In the genomic region with DNA sequence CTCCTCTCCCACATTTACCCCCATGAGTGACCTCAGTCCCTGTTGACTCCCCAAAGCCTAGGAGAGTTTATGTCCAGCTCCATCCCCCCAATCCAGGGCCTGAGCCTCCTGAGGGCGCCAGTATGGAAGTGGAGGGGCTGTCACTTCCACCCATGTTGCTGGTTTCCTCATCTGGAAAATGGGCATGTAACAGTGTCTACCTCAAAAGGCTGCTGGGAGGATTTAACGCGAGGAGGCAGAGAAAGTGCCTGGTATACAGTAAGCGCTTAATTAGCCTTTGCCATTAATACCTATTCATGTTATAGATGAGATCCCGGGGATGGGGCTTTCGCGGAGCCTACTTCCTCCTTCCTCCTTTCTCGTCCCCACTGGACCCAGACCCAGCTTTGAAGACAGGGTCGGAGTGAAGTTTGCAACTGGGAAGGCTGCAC, we compare ENCODE assay signal across 8 cellular contexts. TPM values are rescaled to one million over a fixed set of nuclear protein-coding genes. Genes with fewer than 3 reads are reported as not detected.
DNase-seq lines count a peak whose midpoint lies in the region; ATAC-seq and TF ChIP-seq lines count a peak whose summit lies in the region.

No MANE protein-coding gene starts in this region.

- CTCF ChIA-PET in WTC11 (lab: Charles Lee) = interaction anchor here (0.6 to 4.4 kb wide), 19 partner anchors 9 to 130 kb away, joined by 3 to 55 read pairs (median 4); a partner anchor contains a TSS

- no peak for ATAC-seq in WTC11
- peak; percentile 6 to 11 for ATAC-seq in stimulated activated naive B cell treated with anti-CD40 and anti-IgM and Interleukin-4, amounts not matched to agents 10 μg/mL and 1 μg/mL and 100 μg/mL, for 72 hours (replicated peaks)

- TF ChIP-seq CTCF in WTC11 (IDR thresholded peaks at IDR 0.05) = no peak

- peak; percentile 44 for DNase-seq in SKM-1 treated with dmso at 0.1 percent for 144 hours (lab: John Stamatoyannopoulos, UW; ENCODE audit: unreplicated experiment)
- no peak for DNase-seq in SKM-1 (lab: John Stamatoyannopoulos, UW; ENCODE audit: unreplicated experiment)
- no peak for DNase-seq in WTC11 (ENCODE audit: low spot score)
- DNase-seq in iPS DF 6.9 (ENCODE audit: low read depth, low spot score) = no peak
- DNase-seq in stimulated activated naive B cell treated with anti-CD40 and anti-IgM and Interleukin-4, amounts not matched to agents 10 μg/mL and 1 μg/mL and 100 μg/mL, for 72 hours = no peak
- DNase-seq in stimulated activated CD4-positive, alpha-beta T cell treated with anti-CD3 and anti-CD28 coated beads, Interleukin-4, amount 100 ng/mL, for 4 hours = no peak
- DNase-seq in HT-29 (ENCODE audit: low spot score) = no peak
- DNase-seq in DMS114 treated with DMSO at 0.1 percent for 48 hours (lab: John Stamatoyannopoulos, UW; ENCODE audit: unreplicated experiment) = no peak

- no CpG with 5 or more reads among the region's 9 CpGs for WGBS in iPS DF 6.9 (ENCODE audit: insufficient coverage, insufficient read length)

- H3K27me3 ChIP-seq in iPS DF 6.9 (ENCODE audit: control insufficient read depth, insufficient read depth, low read length) = no peaks in the 10 kb centered on the region

- no peaks in the 10 kb centered on the region for H3K4me1 ChIP-seq in iPS DF 6.9 (ENCODE audit: control insufficient read depth, insufficient read depth, low read length)

- peak overlapping the region; percentile 73 for H3K4me3 ChIP-seq in iPS DF 6.9 (ENCODE audit: low read length)

- no peaks in the 10 kb centered on the region for H3K9me3 Mint-ChIP-seq in WTC11
- no peaks in the 10 kb centered on the region for H3K9me3 Mint-ChIP-seq in stimulated activated naive B cell treated with anti-CD40 and anti-IgM and Interleukin-4, amounts not matched to agents 10 μg/mL and 1 μg/mL and 100 μg/mL, for 72 hours

- H3K36me3 Mint-ChIP-seq in WTC11 = peaks cover 11% of the 10 kb centered on the region
- H3K36me3 Mint-ChIP-seq in stimulated activated naive B cell treated with anti-CD40 and anti-IgM and Interleukin-4, amounts not matched to agents 10 μg/mL and 1 μg/mL and 100 μg/mL, for 72 hours = peaks cover 20 to 23% of the 10 kb centered on the region in 2 donors

- H3K4me3 Mint-ChIP-seq in WTC11 = peak overlapping the region; percentile 88
- H3K4me3 Mint-ChIP-seq in stimulated activated naive B cell treated with anti-CD40 and anti-IgM and Interleukin-4, amounts not matched to agents 10 μg/mL and 1 μg/mL and 100 μg/mL, for 72 hours = peak overlapping the region; percentile 86 to 87

- no peaks in the 10 kb centered on the region for H3K9me3 ChIP-seq in iPS DF 6.9 (ENCODE audit: control insufficient read depth, insufficient read depth, low read length)

- H3K36me3 ChIP-seq in iPS DF 6.9 (ENCODE audit: control insufficient read depth, insufficient read depth, low read length) = no peaks in the 10 kb centered on the region

- H3K4me1 Mint-ChIP-seq in WTC11 = peaks cover 9% of the 10 kb centered on the region
- H3K4me1 Mint-ChIP-seq in stimulated activated naive B cell treated with anti-CD40 and anti-IgM and Interleukin-4, amounts not matched to agents 10 μg/mL and 1 μg/mL and 100 μg/mL, for 72 hours = peaks cover 19 to 40% of the 10 kb centered on the region in 2 donors

- peak overlapping the region; percentile 97; the same call in 1 of the 2 replicates for H3K27ac Mint-ChIP-seq in WTC11
- peak overlapping the region; percentile 95 for H3K27ac Mint-ChIP-seq in stimulated activated naive B cell treated with anti-CD40 and anti-IgM and Interleukin-4, amounts not matched to agents 10 μg/mL and 1 μg/mL and 100 μg/mL, for 72 hours

- peaks cover 3% of the 10 kb centered on the region; the same call in 1 of the 2 replicates for H3K27me3 Mint-ChIP-seq in WTC11 (ENCODE audit: low read depth)
- H3K27me3 Mint-ChIP-seq in stimulated activated naive B cell treated with anti-CD40 and anti-IgM and Interleukin-4, amounts not matched to agents 10 μg/mL and 1 μg/mL and 100 μg/mL, for 72 hours = no peaks in the 10 kb centered on the region

- POLR2A ChIA-PET in WTC11 (lab: Charles Lee) = interaction anchor here (0.6 to 1.9 kb wide), 12 partner anchors 9 to 393 kb away, joined by 3 to 11 read pairs (median 4); a partner anchor contains a TSS

- H3K27ac ChIP-seq in iPS DF 6.9 (ENCODE audit: low read length) = no peak overlapping the region

TF ChIP-seq in WTC11, 78 proteins besides CTCF, POLR2A, EP300 and RAD21:
- TF ChIP-seq RORB (CRISPR knock-in tag; IDR thresholded peaks at IDR 0.05) = no peak
- no peak for TF ChIP-seq SMAD3 (CRISPR knock-in tag; IDR thresholded peaks at IDR 0.05; ENCODE audit: borderline replicate concordance)
- TF ChIP-seq, protein P1, sequence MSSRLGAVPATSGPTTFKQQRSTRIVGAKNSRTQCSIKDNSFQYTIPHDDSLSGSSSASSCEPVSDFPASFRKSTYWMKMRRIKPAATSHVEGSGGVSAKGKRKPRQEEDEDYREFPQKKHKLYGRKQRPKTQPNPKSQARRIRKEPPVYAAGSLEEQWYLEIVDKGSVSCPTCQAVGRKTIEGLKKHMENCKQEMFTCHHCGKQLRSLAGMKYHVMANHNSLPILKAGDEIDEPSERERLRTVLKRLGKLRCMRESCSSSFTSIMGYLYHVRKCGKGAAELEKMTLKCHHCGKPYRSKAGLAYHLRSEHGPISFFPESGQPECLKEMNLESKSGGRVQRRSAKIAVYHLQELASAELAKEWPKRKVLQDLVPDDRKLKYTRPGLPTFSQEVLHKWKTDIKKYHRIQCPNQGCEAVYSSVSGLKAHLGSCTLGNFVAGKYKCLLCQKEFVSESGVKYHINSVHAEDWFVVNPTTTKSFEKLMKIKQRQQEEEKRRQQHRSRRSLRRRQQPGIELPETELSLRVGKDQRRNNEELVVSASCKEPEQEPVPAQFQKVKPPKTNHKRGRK (CRISPR knock-in tag; IDR thresholded peaks at IDR 0.05; ENCODE audit: borderline replicate concordance) = no peak
- TF ChIP-seq ZNF416 (CRISPR knock-in tag; IDR thresholded peaks at IDR 0.05) = no peak
- TF ChIP-seq KAT7 (CRISPR knock-in tag; IDR thresholded peaks at IDR 0.05; ENCODE audit: borderline replicate concordance) = no peak
- no peak for TF ChIP-seq TCF7 (CRISPR knock-in tag; IDR thresholded peaks at IDR 0.05; ENCODE audit: low read depth)
- TF ChIP-seq, protein P2, sequence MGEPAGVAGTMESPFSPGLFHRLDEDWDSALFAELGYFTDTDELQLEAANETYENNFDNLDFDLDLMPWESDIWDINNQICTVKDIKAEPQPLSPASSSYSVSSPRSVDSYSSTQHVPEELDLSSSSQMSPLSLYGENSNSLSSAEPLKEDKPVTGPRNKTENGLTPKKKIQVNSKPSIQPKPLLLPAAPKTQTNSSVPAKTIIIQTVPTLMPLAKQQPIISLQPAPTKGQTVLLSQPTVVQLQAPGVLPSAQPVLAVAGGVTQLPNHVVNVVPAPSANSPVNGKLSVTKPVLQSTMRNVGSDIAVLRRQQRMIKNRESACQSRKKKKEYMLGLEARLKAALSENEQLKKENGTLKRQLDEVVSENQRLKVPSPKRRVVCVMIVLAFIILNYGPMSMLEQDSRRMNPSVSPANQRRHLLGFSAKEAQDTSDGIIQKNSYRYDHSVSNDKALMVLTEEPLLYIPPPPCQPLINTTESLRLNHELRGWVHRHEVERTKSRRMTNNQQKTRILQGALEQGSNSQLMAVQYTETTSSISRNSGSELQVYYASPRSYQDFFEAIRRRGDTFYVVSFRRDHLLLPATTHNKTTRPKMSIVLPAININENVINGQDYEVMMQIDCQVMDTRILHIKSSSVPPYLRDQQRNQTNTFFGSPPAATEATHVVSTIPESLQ (CRISPR knock-in tag; IDR thresholded peaks at IDR 0.05) = no peak
- TF ChIP-seq CREM (CRISPR knock-in tag; IDR thresholded peaks at IDR 0.05) = no peak
- no peak for TF ChIP-seq HMGA2 (CRISPR knock-in tag; IDR thresholded peaks at IDR 0.05)

RNA-seq across cellular contexts. Expression of a gene that starts 0.5 kb away (rescaled TPM):
- 63.8 to 66.4 TPM (median 65.1 TPM) in 3 replicates for total RNA-seq in WTC11 (2021)
- total RNA-seq in HT-29 (2014; rRNA removed; shearing (Covaris generic)) = 81.1 and 107 TPM in 2 replicates

RNA-seq across cellular contexts. Expression of a gene that starts 23.4 kb away (rescaled TPM):
- 163 to 204 TPM (median 164 TPM) in 3 replicates for total RNA-seq in WTC11 (2021)
- 239 and 271 TPM in 2 replicates for total RNA-seq in HT-29 (2014; rRNA removed; shearing (Covaris generic))

RNA-seq across cellular contexts. Expression of a gene that starts 40.4 kb away (rescaled TPM):
- total RNA-seq in WTC11 (2021) = 5.3 to 5.9 TPM (median 5.8 TPM) in 3 replicates
- total RNA-seq in HT-29 (2014; rRNA removed; shearing (Covaris generic)) = 0.16 and 0.36 TPM in 2 replicates

RNA-seq across cellular contexts. Expression of a gene that starts 40.5 kb away (rescaled TPM):
- total RNA-seq in WTC11 (2021) = 18.7 to 21.3 TPM (median 21.3 TPM) in 3 replicates
- 11.0 and 18.2 TPM in 2 replicates for total RNA-seq in HT-29 (2014; rRNA removed; shearing (Covaris generic))

RNA-seq across cellular contexts. Expression of a gene that starts 46.6 kb away (rescaled TPM):
- total RNA-seq in WTC11 (2021) = 85.8 to 87.4 TPM (median 86.9 TPM) in 3 replicates
- total RNA-seq in HT-29 (2014; rRNA removed; shearing (Covaris generic)) = 35.5 and 45.3 TPM in 2 replicates
